8 cellular contexts compared by ENCODE assay signal in the genomic region with DNA sequence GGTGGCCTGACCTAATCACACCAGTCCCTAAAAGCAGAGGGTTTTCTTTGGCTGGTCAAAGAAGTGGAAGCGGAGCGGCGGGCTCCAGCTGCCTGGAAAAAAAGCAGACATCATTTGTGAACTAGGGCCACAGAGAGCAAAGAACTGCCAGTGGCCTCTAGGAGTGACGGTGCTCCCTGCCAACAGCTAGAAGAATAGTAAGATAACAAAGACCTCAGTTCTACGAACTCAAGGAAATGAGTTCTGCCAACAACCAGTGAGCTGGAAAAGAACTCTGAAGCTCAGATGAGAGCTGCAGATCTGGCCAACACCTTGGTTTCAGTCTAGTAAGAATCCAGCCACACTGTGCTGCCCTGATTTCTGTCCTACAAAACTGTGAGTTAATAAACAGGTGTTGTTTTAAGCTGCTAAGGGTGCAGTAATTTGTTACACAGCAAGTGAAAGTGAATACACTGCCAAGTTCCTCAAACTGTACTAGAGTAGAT.
DNase-seq lines count a peak whose midpoint lies in the region; ATAC-seq, FAIRE-seq and TF ChIP-seq lines count a peak whose summit lies in the region.

No MANE protein-coding gene starts in this region.

- peaks cover 6% of the 10 kb centered on the region for H3K9me3 Mint-ChIP-seq in CD8-positive, alpha-beta T cell

- TF ChIP-seq CTCF in CD8-positive, alpha-beta T cell (IDR thresholded peaks at IDR 0.05), result no peak
- TF ChIP-seq CTCF in coronary artery (IDR thresholded peaks at IDR 0.05) (no peak), pancreas (IDR thresholded peaks at IDR 0.05) (no peak), WERI-Rb-1 (IDR thresholded peaks at IDR 0.05; ENCODE audit: low read depth, low read length) (no peak)

- peaks cover 9% of the 10 kb centered on the region for H3K36me3 Mint-ChIP-seq in CD8-positive, alpha-beta T cell

- FAIRE-seq in pancreas (lab: Jason Lieb, UNC), result no peak

- no peak overlapping the region for H3K27ac ChIP-seq in CD8-positive, alpha-beta T cell (ENCODE audit: low read depth, low read length)
- H3K27ac ChIP-seq in coronary artery, result peak overlapping the region in 1 of 2 donors; percentile 24
- H3K27ac ChIP-seq in pancreas, result peak overlapping the region in 3 of 4 donors; percentile 35 to 60 (median 49)
- H3K27ac ChIP-seq in WERI-Rb-1, result no peak overlapping the region

- no peak overlapping the region for H3K4me3 ChIP-seq in CD8-positive, alpha-beta T cell (ENCODE audit: low read depth, low read length)
- H3K4me3 ChIP-seq in coronary artery, result peak overlapping the region; percentile 23
- no peak overlapping the region for H3K4me3 ChIP-seq in pancreas
- no peak overlapping the region for H3K4me3 ChIP-seq in WERI-Rb-1 (ENCODE audit: low read depth, low read length)

- peaks cover 32% of the 10 kb centered on the region for H3K4me1 ChIP-seq in CD8-positive, alpha-beta T cell (ENCODE audit: insufficient read depth, low read length)
- H3K4me1 ChIP-seq in pancreas, result peaks cover 0 to 15% (median 7%) of the 10 kb centered on the region in 3 donors

- H3K4me3 Mint-ChIP-seq in CD8-positive, alpha-beta T cell, result no peak overlapping the region

- POLR2A ChIA-PET in CD8-positive, alpha-beta T cell (lab: Charles Lee), result interaction anchor here (1.2 kb wide), 1 partner anchor 10 kb away, joined by 3 read pairs; no protein-coding TSS in a partner anchor

- no peak for ATAC-seq in CD8-positive, alpha-beta T cell
- ATAC-seq in GM19455 (IDR thresholded peaks at IDR 0.05; ENCODE audit: unreplicated experiment) (peak; percentile 73), HG03460 (IDR thresholded peaks at IDR 0.05; ENCODE audit: unreplicated experiment) (peak; percentile 87), pancreas (peak; percentile 85 to 93 (median 89))

- CTCF ChIA-PET in CD8-positive, alpha-beta T cell (lab: Charles Lee), result interaction anchor here (0.8 to 2.1 kb wide), 2 partner anchors 10 to 203 kb away, joined by 3 to 4 read pairs; no protein-coding TSS in a partner anchor

- no peaks in the 10 kb centered on the region for H3K27me3 ChIP-seq in CD8-positive, alpha-beta T cell (ENCODE audit: insufficient read depth, low read length)
- no peaks in the 10 kb centered on the region for H3K27me3 ChIP-seq in pancreas
- no peaks in the 10 kb centered on the region for H3K27me3 ChIP-seq in WERI-Rb-1 (ENCODE audit: insufficient read depth, low read depth, severe bottlenecking)

- H3K9me3 ChIP-seq in CD8-positive, alpha-beta T cell (ENCODE audit: low read length), result no peaks in the 10 kb centered on the region
- H3K9me3 ChIP-seq in pancreas (no peaks in the 10 kb centered on the region), WERI-Rb-1 (ENCODE audit: severe bottlenecking) (no peaks in the 10 kb centered on the region)

- no peaks in the 10 kb centered on the region for H3K36me3 ChIP-seq in CD8-positive, alpha-beta T cell (ENCODE audit: insufficient read depth, low read length)
- H3K36me3 ChIP-seq in pancreas, result no peaks in the 10 kb centered on the region
- no peaks in the 10 kb centered on the region for H3K36me3 ChIP-seq in WERI-Rb-1

- no peaks in the 10 kb centered on the region for H3K27me3 Mint-ChIP-seq in CD8-positive, alpha-beta T cell (ENCODE audit: low read depth)

- intact Hi-C loops in CD8-positive, alpha-beta T cell (cut with DNase I, micrococcal nuclease), result no loop called here
- intact Hi-C loops in pancreas (cut with DNase I), result no loop called here

- H3K4me1 Mint-ChIP-seq in CD8-positive, alpha-beta T cell (ENCODE audit: low read depth), result peaks cover 84% of the 10 kb centered on the region

- no peak for DNase-seq in CD8-positive, alpha-beta T cell
- no peak for DNase-seq in coronary artery (ENCODE audit: low spot score)
- DNase-seq in pancreas, result peak in 3 of 6 donors; percentile 29 to 43 (median 29)
- no peak for DNase-seq in COR-L47 (lab: John Stamatoyannopoulos, UW)
- no peak for DNase-seq in HPDE6-E6E7 (ENCODE audit: extremely low spot score)
- DNase-seq in WERI-Rb-1, result no peak

- H3K27ac Mint-ChIP-seq in CD8-positive, alpha-beta T cell, result peak overlapping the region; percentile 52

- 32 to 33% methylated on average over 5 of the region's 5 CpGs for WGBS in pancreas, 2 donors

Comparison
In these comparisons a context has a peak if more than half of its experiments do, and no peak if none do; other contexts are left out.
1. H3K27ac ChIP-seq: peak in pancreas (3 of 4); none in CD8-positive, alpha-beta T cell (single experiment) and WERI-Rb-1 (single experiment).